9 cellular contexts compared by ENCODE assay signal in the genomic region with DNA sequence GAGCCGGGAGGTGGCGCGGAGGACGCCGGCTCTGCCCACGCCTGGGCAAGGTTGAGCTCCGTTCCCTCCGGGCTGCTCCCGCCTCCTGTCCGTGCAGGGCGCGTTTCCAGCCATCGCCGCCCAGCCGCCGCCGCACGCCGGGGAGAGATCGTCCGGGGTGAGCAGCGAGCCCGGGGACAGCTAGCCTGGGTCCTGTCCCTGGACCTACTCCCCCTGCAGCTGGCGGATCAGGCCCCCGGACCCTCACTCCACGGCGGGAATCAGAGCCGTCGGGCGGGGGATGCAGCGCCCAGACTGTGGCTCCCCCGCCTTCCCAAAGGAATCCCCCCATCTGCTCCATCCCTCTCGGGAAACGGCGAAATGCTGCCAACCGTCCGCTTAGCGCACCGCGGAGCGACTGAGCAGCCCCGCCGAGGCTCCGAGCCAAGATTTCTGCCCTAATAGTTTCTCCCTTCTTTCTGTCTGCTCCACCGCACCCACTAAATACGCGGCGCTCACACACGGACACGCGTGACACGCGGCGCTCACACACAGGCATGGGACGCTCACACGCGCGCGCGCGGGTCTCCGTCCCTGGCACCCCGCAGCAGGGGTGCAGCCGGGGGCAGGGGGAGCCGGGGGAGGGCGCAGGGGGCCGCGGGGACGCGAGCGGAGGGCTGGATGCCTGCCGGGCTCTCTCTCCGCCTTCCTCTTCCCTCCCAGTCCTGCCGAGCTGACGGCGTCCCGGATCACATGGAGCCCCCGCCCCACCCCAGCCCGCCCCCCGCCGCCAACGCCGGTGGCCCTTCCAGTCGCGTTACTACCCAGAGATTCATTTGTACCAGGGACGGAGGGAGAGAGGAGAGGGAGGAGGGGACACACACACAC. TPM values are rescaled to one million over a fixed set of nuclear protein-coding genes. Genes with fewer than 3 reads are reported as not detected.
DNase-seq lines count a peak whose midpoint lies in the region; FAIRE-seq and TF ChIP-seq lines count a peak whose summit lies in the region.
"Had no signal": no experiment of that assay in that cellular context is flagged by ENCODE, and none has a peak within 500 bp of the region (broad histone marks: within the 10 kb centered on the region; RNA-seq: fewer than 3 reads in every experiment).

A gene (plus strand): TSS at position 814 of the 867 bp plus-strand sequence. CDS start 19,918 bp downstream, outside the sequence.

- H3K36me3 Mint-ChIP-seq in neural crest cell (ENCODE audit: low read depth) = no peaks in the 10 kb centered on the region

- in situ Hi-C loops in G401 (cut with HindIII; ENCODE audit: low sequenced_read_pairs) = no loop called here

- FAIRE-seq in GM12892 (lab: Jason Lieb, UNC) = no peak

- peaks cover 46% of the 10 kb centered on the region for H3K27me3 ChIP-seq in WERI-Rb-1 (ENCODE audit: insufficient read depth, low read depth, severe bottlenecking)

- H3K27me3 Mint-ChIP-seq in neural crest cell (ENCODE audit: low read depth) = peaks cover 60% of the 10 kb centered on the region

- H3K4me1 Mint-ChIP-seq in neural crest cell = peaks cover 15% of the 10 kb centered on the region

- DNase-seq in NCI-H524 (lab: John Stamatoyannopoulos, UW) (peak; percentile 30 to 55), NCI-H524 treated with DMSO at 0.1 percent for 48 hours (lab: John Stamatoyannopoulos, UW) (no peak), WERI-Rb-1 (no peak), fibroblast of mammary gland (ENCODE audit: low read depth) (no peak), neural crest cell (ENCODE audit: low read depth, low spot score) (peak; percentile 43), NOMO-1 treated with DMSO at 0.1 percent for 48 hours (lab: John Stamatoyannopoulos, UW; ENCODE audit: unreplicated experiment) (no peak), GM12892 (ENCODE audit: insufficient read length) (no peak), G401 (ENCODE audit: low spot score) (no peak)

- H3K27ac ChIP-seq in WERI-Rb-1 = no peak within 1 kb of the TSS
- H3K27ac ChIP-seq: C4-2B had no signal

- H3K36me3 ChIP-seq in WERI-Rb-1 = no peaks in the 10 kb centered on the region

- no peak for TF ChIP-seq POLR2A in GM12892 (IDR thresholded peaks at IDR 0.05; ENCODE audit: low read depth, low read length)

- H3K27ac Mint-ChIP-seq in neural crest cell (ENCODE audit: unreplicated experiment) = no peak within 1 kb of the TSS

- H3K9me3 ChIP-seq in WERI-Rb-1 (ENCODE audit: severe bottlenecking) = no peaks in the 10 kb centered on the region

- H3K4me3 ChIP-seq in WERI-Rb-1 (ENCODE audit: low read depth, low read length) (peak within 1 kb of the TSS; percentile 35), fibroblast of mammary gland (ENCODE audit: control insufficient read depth, low read depth, low read length) (peak within 1 kb of the TSS; percentile 32)

- TF ChIP-seq CTCF in WERI-Rb-1 (IDR thresholded peaks at IDR 0.05; ENCODE audit: low read depth, low read length) (no peak), fibroblast of mammary gland (conservative IDR thresholded peaks at IDR 0.05; ENCODE audit: control insufficient read depth, insufficient read depth, low read depth, low read length) (no peak), neural crest cell (conservative IDR thresholded peaks at IDR 0.05) (no peak)

- H3K4me3 Mint-ChIP-seq in neural crest cell = peak within 1 kb of the TSS; percentile 89

- H3K9me3 Mint-ChIP-seq in neural crest cell = no peaks in the 10 kb centered on the region

RNA-seq across cellular contexts. Expression of the gene that starts here (rescaled TPM):
- 0.14 and 0.20 TPM in 2 replicates for total RNA-seq in neural crest cell
- not detected for polyA plus RNA-seq in GM12892 (2012; ENCODE audit: missing spikeins)
- not detected in 2 replicates for total RNA-seq in G401 (2014; rRNA removed; shearing (Covaris generic))

Comparison
In these comparisons a context has a peak if more than half of its experiments do, and no peak if none do; other contexts are left out.
1. DNase-seq: peak in NCI-H524 (2 of 2); none in NCI-H524 treated with DMSO at 0.1 percent for 48 hours (single experiment), WERI-Rb-1 (single experiment), fibroblast of mammary gland (single experiment), NOMO-1 treated with DMSO at 0.1 percent for 48 hours (single experiment), GM12892 (single experiment) and G401 (single experiment).
2. Peak in DNase-seq in neural crest cell; RNA of the gene not detected or under 1 TPM.